Comparison of ENCODE assay signal across 8 cellular contexts in the genomic region with DNA sequence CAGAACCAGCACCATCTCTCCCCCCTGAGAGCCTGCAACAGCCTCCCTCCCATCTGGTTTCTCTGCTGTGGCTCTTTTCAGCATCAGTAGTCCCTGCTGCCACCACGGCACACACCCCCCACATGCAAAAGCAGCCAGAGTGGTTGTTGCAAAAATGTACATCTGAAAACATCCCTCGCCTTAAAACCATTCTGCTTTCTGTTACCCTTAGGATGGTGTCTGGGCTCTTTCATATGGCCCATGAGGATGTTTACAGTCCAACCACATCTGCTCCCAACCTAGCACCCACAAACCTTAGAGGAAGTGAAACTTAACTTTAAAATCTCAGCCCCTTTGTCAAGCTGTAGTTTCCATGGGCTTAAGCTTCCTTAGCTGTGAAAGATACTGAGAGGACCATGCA. TPM values are rescaled to one million over a fixed set of nuclear protein-coding genes. Genes with fewer than 3 reads are reported as not detected.
DNase-seq lines count a peak whose midpoint lies in the region; ATAC-seq, FAIRE-seq and TF ChIP-seq lines count a peak whose summit lies in the region.

No MANE protein-coding gene starts in this region.

- H3K4me3 ChIP-seq in A549: peak overlapping the region; percentile 83
- peak overlapping the region; percentile 99 for H3K4me3 ChIP-seq in SJCRH30
- H3K4me3 ChIP-seq in fibroblast of pulmonary artery (replicated peaks; ENCODE audit: low read depth, low read length): peak overlapping the region; percentile 90
- peak overlapping the region; percentile 98 for H3K4me3 ChIP-seq in smooth muscle cell

- H3K9ac ChIP-seq in smooth muscle cell (ENCODE audit: low read depth): peak overlapping the region; percentile 95

- no peak overlapping the region for H2AFZ ChIP-seq in smooth muscle cell (ENCODE audit: low read depth)

- no peaks in the 10 kb centered on the region for H3K9me3 ChIP-seq in A549
- no peaks in the 10 kb centered on the region for H3K9me3 ChIP-seq in SJCRH30 (replicated peaks)
- H3K9me3 ChIP-seq in smooth muscle cell (replicated peaks; ENCODE audit: low read depth): no peaks in the 10 kb centered on the region

- no peaks in the 10 kb centered on the region for H3K36me3 ChIP-seq in SJCRH30
- no peaks in the 10 kb centered on the region for H3K36me3 ChIP-seq in smooth muscle cell (ENCODE audit: low read depth)

- TF ChIP-seq EP300 in A549 (IDR thresholded peaks at IDR 0.05): no peak

- no peak for TF ChIP-seq RAD21 in A549 (conservative IDR thresholded peaks at IDR 0.05 in 1 of 2, IDR thresholded peaks at IDR 0.05 in 1 of 2)

- ATAC-seq in A549: no peak
- peak; percentile 84 for ATAC-seq in GM18858 (IDR thresholded peaks at IDR 0.05; ENCODE audit: unreplicated experiment)
- ATAC-seq in HG03025 (IDR thresholded peaks at IDR 0.05; ENCODE audit: low FRiP score, unreplicated experiment): peak; percentile 65

- no peak for TF ChIP-seq POLR2A in A549 (IDR thresholded peaks at IDR 0.05; ENCODE audit: low read length)

- H3K4me1 ChIP-seq in A549 (peaks cover 13% of the 10 kb centered on the region; the same call in 2 of the 3 replicates), SJCRH30 (peaks cover 9% of the 10 kb centered on the region; the same call in 1 of the 2 replicates), smooth muscle cell (ENCODE audit: low read depth) (peaks cover 15% of the 10 kb centered on the region)

- H3K27ac ChIP-seq in A549 (peak overlapping the region; percentile 92 to 95; a peak in 5 of 6 replicates), SJCRH30 (no peak overlapping the region), smooth muscle cell (ENCODE audit: low read depth) (peak overlapping the region; percentile 92)

- POLR2A ChIA-PET in A549 (lab: Yijun Ruan, JAX): interaction anchor here (0.6 to 1.4 kb wide), 4 partner anchors 18 to 180 kb away, joined by 4 to 8 read pairs (median 4); no protein-coding TSS in a partner anchor

- DNase-seq in A549 (ENCODE audit: low read depth in 1 of 2, low spot score in 1 of 2) (no peak), SJCRH30 (no peak), fibroblast of pulmonary artery (ENCODE audit: low read depth) (no peak), smooth muscle cell (lab: John Stamatoyannopoulos, UW; ENCODE audit: unreplicated experiment) (no peak), HUDEP-2 (lab: John Stamatoyannopoulos, UW; ENCODE audit: unreplicated experiment in 76 of 76) (no peak), NCI-H2081 treated with DMSO at 0.1 percent for 48 hours (lab: John Stamatoyannopoulos, UW) (no peak)

- no peak for FAIRE-seq in A549 (lab: Jason Lieb, UNC)

- no peak for TF ChIP-seq CTCF in A549 (IDR thresholded peaks at IDR 0.05)
- TF ChIP-seq CTCF in fibroblast of pulmonary artery (IDR thresholded peaks at IDR 0.05; ENCODE audit: low read length, missing control alignments): no peak
- no peak for TF ChIP-seq CTCF in smooth muscle cell (IDR thresholded peaks at IDR 0.05; ENCODE audit: borderline replicate concordance, insufficient read depth, poor library complexity, severe bottlenecking)

- H4K20me1 ChIP-seq in smooth muscle cell (ENCODE audit: low read depth): peaks cover 36% of the 10 kb centered on the region

- 64% methylated on average over 2 of the region's 2 CpGs for WGBS in A549 (ENCODE audit: missing lambda C conversion rate)
- 25% methylated on average over 2 of the region's 2 CpGs for WGBS in smooth muscle cell (ENCODE audit: low lambda C conversion rate)

- H3K4me2 ChIP-seq in A549 (peak overlapping the region; percentile 98), smooth muscle cell (peak overlapping the region; percentile 98)

- CTCF ChIA-PET in A549 (lab: Yijun Ruan, JAX): interaction anchor here (0.7 to 14.1 kb wide), 11 partner anchors 8 to 182 kb away, joined by 3 to 164 read pairs (median 3); no protein-coding TSS in a partner anchor

- peaks cover 40% of the 10 kb centered on the region for H3K79me2 ChIP-seq in smooth muscle cell (ENCODE audit: low read depth)

- no peaks in the 10 kb centered on the region for H3K27me3 ChIP-seq in SJCRH30
- no peaks in the 10 kb centered on the region for H3K27me3 ChIP-seq in smooth muscle cell (ENCODE audit: low read depth)

- no peaks in the 10 kb centered on the region for H3F3A ChIP-seq in smooth muscle cell (ENCODE audit: low read depth)

TF ChIP-seq in A549, 52 proteins besides CTCF, POLR2A, EP300 and RAD21 (continues in another document):
- no peak for TF ChIP-seq MYC (IDR thresholded peaks at IDR 0.05; ENCODE audit: borderline replicate concordance, low read length)
- no peak for TF ChIP-seq GATA3 (IDR thresholded peaks at IDR 0.05; ENCODE audit: borderline replicate concordance)
- no peak for TF ChIP-seq RNF2 (IDR thresholded peaks at IDR 0.05; ENCODE audit: borderline replicate concordance, low read depth)
- no peak for TF ChIP-seq HOXB13 (CRISPR knock-in tag; IDR thresholded peaks at IDR 0.05; ENCODE audit: low read depth)
- no peak for TF ChIP-seq ZFP36 (IDR thresholded peaks at IDR 0.05; ENCODE audit: borderline replicate concordance, partially characterized antibody)
- TF ChIP-seq KDM5A (IDR thresholded peaks at IDR 0.05): no peak
- no peak for TF ChIP-seq NR3C1 (IDR thresholded peaks at IDR 0.05)
- TF ChIP-seq HEYL (CRISPR knock-in tag; IDR thresholded peaks at IDR 0.05): no peak
- TF ChIP-seq, protein P1, sequence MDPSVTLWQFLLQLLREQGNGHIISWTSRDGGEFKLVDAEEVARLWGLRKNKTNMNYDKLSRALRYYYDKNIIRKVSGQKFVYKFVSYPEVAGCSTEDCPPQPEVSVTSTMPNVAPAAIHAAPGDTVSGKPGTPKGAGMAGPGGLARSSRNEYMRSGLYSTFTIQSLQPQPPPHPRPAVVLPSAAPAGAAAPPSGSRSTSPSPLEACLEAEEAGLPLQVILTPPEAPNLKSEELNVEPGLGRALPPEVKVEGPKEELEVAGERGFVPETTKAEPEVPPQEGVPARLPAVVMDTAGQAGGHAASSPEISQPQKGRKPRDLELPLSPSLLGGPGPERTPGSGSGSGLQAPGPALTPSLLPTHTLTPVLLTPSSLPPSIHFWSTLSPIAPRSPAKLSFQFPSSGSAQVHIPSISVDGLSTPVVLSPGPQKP (IDR thresholded peaks at IDR 0.05; ENCODE audit: low read depth, low read length): no peak
- no peak for TF ChIP-seq TFCP2L1 (CRISPR knock-in tag; IDR thresholded peaks at IDR 0.05)
- no peak for TF ChIP-seq FOSB (CRISPR knock-in tag; IDR thresholded peaks at IDR 0.05)

RNA-seq across cellular contexts. Expression of a gene that starts 0.8 kb away (rescaled TPM):
- polyA plus RNA-seq in A549 (2011; rRNA removed) (1.4 and 2.0 TPM in 2 replicates), A549 (2017; fragmentation: RNase III; extraction: RNeasy Plus Mini Kit Qiagen cat#74134 plus additional on column Dnase treatment) (1.1 to 1.5 TPM (median 1.1 TPM) in 3 replicates), smooth muscle cell (10.2 and 10.6 TPM in 2 replicates)
- polyA plus RNA-seq in A549 (2012; cell fraction: cytosol; rRNA removed): 0.84 and 1.1 TPM in 2 replicates
- 5.0 and 6.6 TPM in 2 replicates for polyA plus RNA-seq in A549 (2012; cell fraction: nucleus; rRNA removed)
- 3.0 and 6.0 TPM in 2 replicates for polyA minus RNA-seq in A549 (2011; rRNA and poly(A)+ RNA removed)
- 0.36 and 0.56 TPM in 2 replicates for total RNA-seq in SJCRH30 (2014; rRNA removed; shearing (Covaris generic))
- 1.7 and 2.3 TPM in 2 replicates for total RNA-seq in smooth muscle cell

RNA-seq across cellular contexts. Expression of a gene that starts 0.9 kb away (rescaled TPM):
- polyA plus RNA-seq in A549 (2011; rRNA removed) (30.3 and 38.9 TPM in 2 replicates), A549 (2017; fragmentation: RNase III; extraction: RNeasy Plus Mini Kit Qiagen cat#74134 plus additional on column Dnase treatment) (27.4 to 36.3 TPM (median 32.3 TPM) in 3 replicates), smooth muscle cell (41.6 and 57.0 TPM in 2 replicates)
- polyA plus RNA-seq in A549 (2012; cell fraction: cytosol; rRNA removed): 28.3 and 35.0 TPM in 2 replicates
- 90.4 and 93.9 TPM in 2 replicates for polyA plus RNA-seq in A549 (2012; cell fraction: nucleus; rRNA removed)
- 44.6 and 45.2 TPM in 2 replicates for polyA minus RNA-seq in A549 (2011; rRNA and poly(A)+ RNA removed)
- total RNA-seq in SJCRH30 (2014; rRNA removed; shearing (Covaris generic)): 21.0 and 23.1 TPM in 2 replicates
- 27.6 and 29.5 TPM in 2 replicates for total RNA-seq in smooth muscle cell

RNA-seq across cellular contexts. Expression of a gene that starts 45.1 kb away (rescaled TPM):
- polyA plus RNA-seq in A549 (2011; rRNA removed) (15.5 and 15.6 TPM in 2 replicates), A549 (2017; fragmentation: RNase III; extraction: RNeasy Plus Mini Kit Qiagen cat#74134 plus additional on column Dnase treatment) (10.7 to 12.9 TPM (median 12.0 TPM) in 3 replicates), smooth muscle cell (198 and 252 TPM in 2 replicates)
- 15.8 and 22.0 TPM in 2 replicates for polyA plus RNA-seq in A549 (2012; cell fraction: cytosol; rRNA removed)
- polyA plus RNA-seq in A549 (2012; cell fraction: nucleus; rRNA removed): 40.2 and 41.8 TPM in 2 replicates
- 36.0 and 40.0 TPM in 2 replicates for polyA minus RNA-seq in A549 (2011; rRNA and poly(A)+ RNA removed)
- 4.4 TPM in 2 replicates for total RNA-seq in SJCRH30 (2014; rRNA removed; shearing (Covaris generic))
- 124 and 159 TPM in 2 replicates for total RNA-seq in smooth muscle cell

RNA-seq across cellular contexts. Expression of a gene that starts 56.5 kb away (rescaled TPM):
- polyA plus RNA-seq in A549 (2011; rRNA removed) (39.6 and 41.0 TPM in 2 replicates), A549 (2017; fragmentation: RNase III; extraction: RNeasy Plus Mini Kit Qiagen cat#74134 plus additional on column Dnase treatment) (18.8 to 21.0 TPM (median 20.0 TPM) in 3 replicates), smooth muscle cell (26.9 TPM in 2 replicates)
- 6.7 and 8.5 TPM in 2 replicates for polyA plus RNA-seq in A549 (2012; cell fraction: cytosol; rRNA removed)
- 5.7 and 9.7 TPM in 2 replicates for polyA plus RNA-seq in A549 (2012; cell fraction: nucleus; rRNA removed)
- 18.9 and 20.7 TPM in 2 replicates for polyA minus RNA-seq in A549 (2011; rRNA and poly(A)+ RNA removed)
- 22.2 and 22.3 TPM in 2 replicates for total RNA-seq in SJCRH30 (2014; rRNA removed; shearing (Covaris generic))
- total RNA-seq in smooth muscle cell: 34.6 and 37.1 TPM in 2 replicates

RNA-seq across cellular contexts. Expression of a gene that starts 56.6 kb away (rescaled TPM):
- not detected in 2 replicates for polyA plus RNA-seq in A549 (2011; rRNA removed)
- not detected in 2 replicates for polyA plus RNA-seq in A549 (2012; cell fraction: cytosol; rRNA removed)
- 0.01 TPM in 1 of 2 replicates, not detected in the other for polyA plus RNA-seq in A549 (2012; cell fraction: nucleus; rRNA removed)
- polyA plus RNA-seq in A549 (2017; fragmentation: RNase III; extraction: RNeasy Plus Mini Kit Qiagen cat#74134 plus additional on column Dnase treatment): 0.01 TPM in 1 of 3 replicates, not detected in the others
- polyA minus RNA-seq in A549 (2011; rRNA and poly(A)+ RNA removed): not detected in 2 replicates
- total RNA-seq in SJCRH30 (2014; rRNA removed; shearing (Covaris generic)): 0.02 TPM in 1 of 2 replicates, not detected in the other
- total RNA-seq in smooth muscle cell: 0.04 TPM in 1 of 2 replicates, not detected in the other
- polyA plus RNA-seq in smooth muscle cell: not detected in 2 replicates

Comparison
In these comparisons a context has a peak if more than half of its experiments do, and no peak if none do; other contexts are left out.
1. ATAC-seq: peak in GM18858 (single experiment) and HG03025 (single experiment); none in A549 (0 of 2).
2. RNA of a gene that starts 45.1 kb away (total RNA-seq): 124 to 159 TPM in smooth muscle cell; 4.4 TPM in SJCRH30; every median in the first group is over 10 times any median in the second.
3. Peak in every context shown above with its lines, with median percentiles within 50 percentile points of each other: H3K4me3 ChIP-seq.